In genomic region chr17:32656851-32657250, GRCh38 we compare ENCODE assay signal across 20 cellular contexts.
"Had no signal": no experiment of that assay in that cellular context is flagged by ENCODE, and none has a peak within 500 bp of the region (broad histone marks: within the 10 kb centered on the region; RNA-seq: fewer than 3 reads in every experiment).

No MANE protein-coding gene starts in this region.

- DNase-seq: KBM-7; MV-4-11; NCI-H1048; NCI-H1105; NCI-H1417; NCI-H1436 treated with DMSO at 0.1 percent for 48 hours; NCI-H1694; NCI-H1930; NCI-H2081; NCI-H2107; NCI-H2227 treated with DMSO at 0.1 percent for 48 hours; NCI-H524; NCI-H526 treated with DMSO at 0.1 percent for 48 hours; NCI-H748 treated with DMSO at 0.1 percent for 48 hours; NK-92 treated with Interleukin-12 subunit alpha and Interleukin-12 subunit beta, amount 100 ng/mL, for 24 hours; PC-3; SHP77 had no signal

- H3K27ac ChIP-seq: RWPE1 had no signal

- ATAC-seq: Panc1, PC-3, SK-N-SH treated with all-trans-retinoic acid at 6 μM for 48 hours had no signal
